In genomic region chr2:138020432-138020831, GRCh38 we compare ENCODE assay signal across 23 cellular contexts. TPM values are rescaled to one million over a fixed set of nuclear protein-coding genes. Genes with fewer than 3 reads are reported as not detected.
DNase-seq lines count a peak whose midpoint lies in the region; ATAC-seq, FAIRE-seq and TF ChIP-seq lines count a peak whose summit lies in the region.
"Had no signal": no experiment of that assay in that cellular context is flagged by ENCODE, and none has a peak within 500 bp of the region (broad histone marks: within the 10 kb centered on the region; RNA-seq: fewer than 3 reads in every experiment).

No MANE protein-coding gene starts in this region.

- no peak overlapping the region for H3K4me3 ChIP-seq in fibroblast of villous mesenchyme (ENCODE audit: low read depth, low read length)
- H3K4me3 ChIP-seq: lower lobe of right lung, mucosa of descending colon, ovary, tibial nerve had no signal

- FAIRE-seq in GM19239 (lab: Jason Lieb, UNC): no peak
- FAIRE-seq: GM12891 had no signal

- ATAC-seq in GM19463 (IDR thresholded peaks at IDR 0.05; ENCODE audit: unreplicated experiment): no peak
- ATAC-seq: lower lobe of right lung; mucosa of descending colon; natural killer cell treated with Interleukin-12 subunit alpha and Interleukin-12 subunit beta and Interleukin-15 and Interleukin-18, amount 100 ng/mL, for 72 hours; PC-3 had no signal

- TF ChIP-seq CTCF in fibroblast of villous mesenchyme (IDR thresholded peaks at IDR 0.05; ENCODE audit: insufficient read depth, low read depth, low read length): peak; percentile 16

- DNase-seq in COLO668 (lab: John Stamatoyannopoulos, UW; ENCODE audit: unreplicated experiment) (peak; percentile 25), NCI-H146 (lab: John Stamatoyannopoulos, UW) (peak; percentile 83), OCI-M1 (lab: John Stamatoyannopoulos, UW) (peak; percentile 47), fibroblast of villous mesenchyme (ENCODE audit: low read depth) (peak; percentile 3), GM19239 (ENCODE audit: insufficient read length, low spot score) (no peak)
- DNase-seq in activated CD8-positive, alpha-beta memory T cell treated with anti-CD3 and anti-CD28 coated beads, Interleukin-2, amount 50 U/mL, for 4 hours: no peak
- DNase-seq: activated CD4-positive, alpha-beta T cell treated with anti-CD3 and anti-CD28 coated beads, Interleukin-2, amount 10 ng/mL, durations not matched to agents 7 days and 5 days; activated T-cell treated with anti-CD3 and anti-CD28 coated beads, Interleukin-2, amount 50 U/mL, for 48 hours; cerebellar nuclear complex; COR-L47; Karpas-422; lower lobe of right lung; mucosa of descending colon; NCI-H1694; ovary; retina; stimulated activated CD4-positive, alpha-beta T cell treated with anti-CD3 and anti-CD28 coated beads, Interleukin-2, amount 100 ng/mL, for 24 hours; WERI-Rb-1 had no signal

RNA-seq across cellular contexts. Expression of gene HNMT, which starts 56.2 kb away (rescaled TPM):
- total RNA-seq in fibroblast of villous mesenchyme: 64.4 and 161 TPM in 2 replicates
- total RNA-seq: activated CD4-positive, alpha-beta T cell treated with anti-CD3 and anti-CD28 coated beads, Interleukin-2, amount 10 ng/mL, durations not matched to agents 7 days and 5 days; natural killer cell treated with Interleukin-12 subunit alpha and Interleukin-12 subunit beta and Interleukin-15 and Interleukin-18, amount 100 ng/mL, for 72 hours had no signal

Comparison
In these comparisons a context has a peak if more than half of its experiments do, and no peak if none do; other contexts are left out.
1. DNase-seq: peak in COLO668 (single experiment), NCI-H146 (single experiment), OCI-M1 (single experiment) and fibroblast of villous mesenchyme (single experiment); none in GM19239 (single experiment) and activated CD8-positive, alpha-beta memory T cell treated with anti-CD3 and anti-CD28 coated beads, Interleukin-2, amount 50 U/mL, for 4 hours (single experiment).